ENCODE assay signal across 8 cellular contexts in the genomic region with DNA sequence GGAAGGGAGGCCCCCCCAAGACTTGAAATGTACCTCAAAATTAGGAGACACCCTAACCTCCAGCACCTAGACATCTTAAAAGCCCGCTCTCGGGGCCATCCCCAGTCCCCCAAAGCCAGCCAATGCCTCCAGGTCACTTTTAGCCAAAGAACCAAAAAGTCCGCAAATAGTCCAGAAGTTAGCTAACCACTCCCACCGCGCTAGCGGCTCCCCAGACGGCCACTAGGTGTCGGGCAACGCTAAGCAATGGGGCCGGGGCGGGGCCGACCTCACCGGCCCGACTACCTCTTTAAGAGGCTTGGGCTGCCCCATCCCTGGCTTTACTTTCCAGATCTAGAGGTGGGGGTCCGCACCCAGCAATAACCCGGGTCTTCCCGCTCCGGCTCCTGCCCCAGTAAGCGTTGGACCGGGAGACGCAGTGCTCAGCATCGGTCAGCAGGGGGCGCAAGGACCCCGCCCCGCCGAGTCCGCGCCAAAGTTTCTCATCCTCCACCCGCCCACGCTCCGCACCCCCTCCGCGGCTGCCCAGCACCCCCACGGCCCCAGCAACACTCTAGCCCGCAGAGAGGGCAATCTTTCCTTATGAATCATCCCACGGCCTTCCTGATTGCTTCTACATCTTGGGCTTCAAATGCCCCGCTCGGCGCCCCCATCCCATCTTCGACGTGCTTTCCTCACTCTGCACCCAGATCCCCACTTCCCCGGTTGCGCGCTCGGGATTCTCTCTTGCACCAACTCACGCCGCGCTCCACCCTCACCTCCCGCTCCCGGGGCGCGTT. TPM values are rescaled to one million over a fixed set of nuclear protein-coding genes. Genes with fewer than 3 reads are reported as not detected.
DNase-seq lines count a peak whose midpoint lies in the region; ATAC-seq and TF ChIP-seq lines count a peak whose summit lies in the region.

No MANE protein-coding gene starts in this region.

- DNase-seq in AG09319 (ENCODE audit: extremely low read depth, low read depth), result peak; percentile 68
- DNase-seq in HuH-7 (ENCODE audit: low spot score), result peak; percentile 96
- peak; percentile 55 for DNase-seq in Panc1 (ENCODE audit: low read depth, low spot score)
- DNase-seq in activated T-helper 1 cell treated with Interleukin-2 at 50 U/mL for 16 hours (ENCODE audit: low read depth), result peak; percentile 61
- DNase-seq in fibroblast of lung (ENCODE audit: low read depth in 2 of 2), result peak; percentile 78 to 96
- DNase-seq in naive thymus-derived CD4-positive, alpha-beta T cell, result peak; percentile 66 to 84 (median 78)

- H3K27ac ChIP-seq in Panc1 (ENCODE audit: low read length), result peak overlapping the region; percentile 71; the same call in 1 of the 2 replicates
- H3K27ac ChIP-seq in fibroblast of lung (ENCODE audit: insufficient read depth, low read length), result peak overlapping the region; percentile 99
- peak overlapping the region; percentile 26 for H3K27ac ChIP-seq in naive thymus-derived CD4-positive, alpha-beta T cell (ENCODE audit: low read depth, low read length)

- peak overlapping the region in 7 of 9 donors; percentile 47 to 92 (median 87) for H3K27ac Mint-ChIP-seq in naive thymus-derived CD4-positive, alpha-beta T cell
- no peak overlapping the region for H3K27ac Mint-ChIP-seq in stimulated activated memory B cell treated with anti-CD40 and anti-IgM and Interleukin-4, amounts not matched to agents 10 μg/mL and 1 μg/mL and 100 μg/mL, for 72 hours

- ATAC-seq in GM19035 (IDR thresholded peaks at IDR 0.05; ENCODE audit: unreplicated experiment) (peak; percentile 69), Panc1 (peak; percentile 88)
- peak; percentile 80 for ATAC-seq in naive thymus-derived CD4-positive, alpha-beta T cell
- ATAC-seq in stimulated activated memory B cell treated with anti-CD40 and anti-IgM and Interleukin-4, amounts not matched to agents 10 μg/mL and 1 μg/mL and 100 μg/mL, for 72 hours, result peak; percentile 86

- in situ Hi-C loops in Panc1 (cut with HindIII; ENCODE audit: low pct_unique_long_range_greater_than_20kb, low sequenced_read_pairs), result loop anchor here (10.0 kb wide), 1 partner anchor 54 kb away; no protein-coding TSS in a partner anchor

- H3K36me3 ChIP-seq in Panc1 (ENCODE audit: control insufficient read depth, insufficient read depth, low read length), result no peaks in the 10 kb centered on the region
- H3K36me3 ChIP-seq in fibroblast of lung (ENCODE audit: control insufficient read depth, insufficient read depth, low read length), result peaks cover 31% of the 10 kb centered on the region
- H3K36me3 ChIP-seq in naive thymus-derived CD4-positive, alpha-beta T cell (ENCODE audit: control insufficient read depth in 2 of 3, insufficient read depth in 3 of 3, low read length in 3 of 3), result no peaks in the 10 kb centered on the region

- peaks cover 6% of the 10 kb centered on the region; the same call in 1 of the 2 replicates for H3K27me3 ChIP-seq in Panc1 (ENCODE audit: control insufficient read depth, insufficient read depth, low read length)
- no peaks in the 10 kb centered on the region for H3K27me3 ChIP-seq in fibroblast of lung (ENCODE audit: control insufficient read depth, insufficient read depth, low read length)
- peaks cover 5 to 13% of the 10 kb centered on the region in 2 donors for H3K27me3 ChIP-seq in naive thymus-derived CD4-positive, alpha-beta T cell (ENCODE audit: control insufficient read depth in 2 of 2, insufficient read depth in 2 of 2, low read length in 2 of 2)

- peaks cover 43 to 70% (median 49%) of the 10 kb centered on the region in 5 donors for H3K27me3 Mint-ChIP-seq in naive thymus-derived CD4-positive, alpha-beta T cell
- peaks cover 63% of the 10 kb centered on the region for H3K27me3 Mint-ChIP-seq in stimulated activated memory B cell treated with anti-CD40 and anti-IgM and Interleukin-4, amounts not matched to agents 10 μg/mL and 1 μg/mL and 100 μg/mL, for 72 hours

- H3K9me3 Mint-ChIP-seq in naive thymus-derived CD4-positive, alpha-beta T cell, result peaks cover 0 to 4% (median 0%) of the 10 kb centered on the region in 11 donors
- no peaks in the 10 kb centered on the region for H3K9me3 Mint-ChIP-seq in stimulated activated memory B cell treated with anti-CD40 and anti-IgM and Interleukin-4, amounts not matched to agents 10 μg/mL and 1 μg/mL and 100 μg/mL, for 72 hours

- peaks cover 0 to 3% (median 0%) of the 10 kb centered on the region in 5 donors for H3K36me3 Mint-ChIP-seq in naive thymus-derived CD4-positive, alpha-beta T cell
- H3K36me3 Mint-ChIP-seq in stimulated activated memory B cell treated with anti-CD40 and anti-IgM and Interleukin-4, amounts not matched to agents 10 μg/mL and 1 μg/mL and 100 μg/mL, for 72 hours, result no peaks in the 10 kb centered on the region

- H3K4me1 Mint-ChIP-seq in naive thymus-derived CD4-positive, alpha-beta T cell, result peaks cover 6 to 27% (median 25%) of the 10 kb centered on the region in 7 donors
- H3K4me1 Mint-ChIP-seq in stimulated activated memory B cell treated with anti-CD40 and anti-IgM and Interleukin-4, amounts not matched to agents 10 μg/mL and 1 μg/mL and 100 μg/mL, for 72 hours, result peaks cover 15% of the 10 kb centered on the region

- H3K4me3 ChIP-seq in Panc1 (ENCODE audit: low read depth in 2 of 2, low read length in 2 of 2) (peak overlapping the region; percentile 54 to 75), fibroblast of lung (replicated peaks in 1 of 4; ENCODE audit: control extremely low read depth in 1 of 4, insufficient read depth in 1 of 4, low read depth in 3 of 4, low read length in 4 of 4) (peak overlapping the region; percentile 80 to 100 (median 94))
- peak overlapping the region; percentile 61 for H3K4me3 ChIP-seq in naive thymus-derived CD4-positive, alpha-beta T cell (ENCODE audit: low read length)

- BruUV-seq in Panc1 (replicated peaks; lab: Mats Ljungman, UMichigan), result no TSS peak

- POLR2A ChIA-PET in Panc1 (lab: Charles Lee), result interaction anchor here (0.5 kb wide), 1 partner anchor 97 kb away, joined by 3 read pairs; no protein-coding TSS in a partner anchor
- POLR2A ChIA-PET in naive thymus-derived CD4-positive, alpha-beta T cell (lab: Charles Lee), result interaction anchor here (1.2 kb wide), 1 partner anchor 73 kb away, joined by 5 read pairs; no protein-coding TSS in a partner anchor

- peak; percentile 75 for TF ChIP-seq CTCF in AG09319 (IDR thresholded peaks at IDR 0.05; ENCODE audit: low read depth, low read length)
- TF ChIP-seq CTCF in Panc1 (IDR thresholded peaks at IDR 0.05), result peak; percentile 100
- TF ChIP-seq CTCF in fibroblast of lung (conservative IDR thresholded peaks at IDR 0.05 in 1 of 2, IDR thresholded peaks at IDR 0.05 in 1 of 2; ENCODE audit: low read depth in 1 of 2, low read length in 2 of 2), result peak; percentile 80 to 83

- no peak overlapping the region for H2AFZ ChIP-seq in fibroblast of lung (ENCODE audit: low read length)

- no peaks in the 10 kb centered on the region for H4K20me1 ChIP-seq in fibroblast of lung (ENCODE audit: control insufficient read depth, extremely low read depth, insufficient read depth, low read length)

- peaks cover 11% of the 10 kb centered on the region for H3K4me1 ChIP-seq in Panc1 (ENCODE audit: control insufficient read depth, insufficient read depth, low read length)
- peaks cover 46% of the 10 kb centered on the region for H3K4me1 ChIP-seq in fibroblast of lung (ENCODE audit: control insufficient read depth, extremely low read depth, insufficient read depth, low read length)
- peaks cover 12% of the 10 kb centered on the region in 2 donors for H3K4me1 ChIP-seq in naive thymus-derived CD4-positive, alpha-beta T cell (ENCODE audit: control insufficient read depth in 2 of 2, insufficient read depth in 2 of 2, low read length in 2 of 2)

- H3K4me3 Mint-ChIP-seq in naive thymus-derived CD4-positive, alpha-beta T cell, result peak overlapping the region; percentile 70 to 87 (median 76)
- peak overlapping the region; percentile 68 for H3K4me3 Mint-ChIP-seq in stimulated activated memory B cell treated with anti-CD40 and anti-IgM and Interleukin-4, amounts not matched to agents 10 μg/mL and 1 μg/mL and 100 μg/mL, for 72 hours

- CTCF ChIA-PET in Panc1 (lab: Charles Lee), result interaction anchor here (0.5 to 3.2 kb wide), 36 partner anchors 9 to 350 kb away, joined by 3 to 47 read pairs (median 7); a partner anchor contains a TSS
- CTCF ChIA-PET in naive thymus-derived CD4-positive, alpha-beta T cell (lab: Charles Lee), result interaction anchor here (0.6 to 3.9 kb wide), 25 partner anchors 9 to 1266 kb away, joined by 3 to 60 read pairs (median 3); a partner anchor contains a TSS

- H3K9me3 ChIP-seq in Panc1 (ENCODE audit: control insufficient read depth, insufficient read depth, low read depth, low read length) (no peaks in the 10 kb centered on the region), fibroblast of lung (ENCODE audit: control insufficient read depth, insufficient read depth, low read depth, low read length) (no peaks in the 10 kb centered on the region)
- H3K9me3 ChIP-seq in naive thymus-derived CD4-positive, alpha-beta T cell (ENCODE audit: control insufficient read depth in 2 of 3, low read length in 3 of 3), result no peaks in the 10 kb centered on the region

- peak overlapping the region; percentile 98 for H3K9ac ChIP-seq in fibroblast of lung (ENCODE audit: insufficient read depth, low read length)

- peaks cover 58% of the 10 kb centered on the region for H3K79me2 ChIP-seq in fibroblast of lung (ENCODE audit: control insufficient read depth, insufficient read depth, low read length)

- no peak overlapping the region for H3K4me2 ChIP-seq in fibroblast of lung (ENCODE audit: extremely low read depth, insufficient read depth, low read length)

- intact Hi-C loops in Panc1 (cut with micrococcal nuclease; ENCODE audit: unreplicated experiment), result loop anchor here (1.0 kb wide), 2 partner anchors 73 to 97 kb away; no protein-coding TSS in a partner anchor
- intact Hi-C loops in naive thymus-derived CD4-positive, alpha-beta T cell (cut with micrococcal nuclease), result loop anchor here (1.0 to 2.0 kb wide), 7 partner anchors 73 to 278 kb away; a partner anchor contains a TSS

RNA-seq across cellular contexts. Expression of a gene that starts 0.8 kb away (rescaled TPM):
- total RNA-seq in Panc1 (2021; ENCODE audit: unreplicated experiment) (52.7 TPM), fibroblast of lung (577 and 584 TPM in 2 replicates)
- 67.6 TPM for polyA plus RNA-seq in Panc1 (2012; ENCODE audit: insufficient read length)
- polyA plus RNA-seq in fibroblast of lung, result 541 and 604 TPM in 2 replicates
- polyA plus RNA-seq in fibroblast of lung (2012), result 2,129 and 2,873 TPM in 2 replicates
- polyA minus RNA-seq in fibroblast of lung (ENCODE audit: low replicate concordance), result 7,488 and 12,203 TPM in 2 replicates
- 10 to 100 TPM in 1 of 5 experiments, 1 to 10 TPM in 3, under 1 TPM in 1; 0.36 to 12.6 (median 1.2) TPM for total RNA-seq in naive thymus-derived CD4-positive, alpha-beta T cell
- polyA plus RNA-seq in naive thymus-derived CD4-positive, alpha-beta T cell, result not detected

RNA-seq across cellular contexts. Expression of a gene that starts 34.8 kb away (rescaled TPM):
- total RNA-seq in Panc1 (2021; ENCODE audit: unreplicated experiment) (not detected), fibroblast of lung (4.1 and 4.3 TPM in 2 replicates)
- not detected for polyA plus RNA-seq in Panc1 (2012; ENCODE audit: insufficient read length)
- polyA plus RNA-seq in fibroblast of lung, result 1.4 and 1.6 TPM in 2 replicates
- 5.2 and 8.8 TPM in 2 replicates for polyA plus RNA-seq in fibroblast of lung (2012)
- 1.7 and 5.6 TPM in 2 replicates for polyA minus RNA-seq in fibroblast of lung (ENCODE audit: low replicate concordance)
- under 1 TPM in 1 of 5 experiments, not detected in 4; 0.69 TPM for total RNA-seq in naive thymus-derived CD4-positive, alpha-beta T cell
- not detected for polyA plus RNA-seq in naive thymus-derived CD4-positive, alpha-beta T cell

RNA-seq across cellular contexts. Expression of a gene that starts 50.2 kb away (rescaled TPM):
- total RNA-seq in Panc1 (2021; ENCODE audit: unreplicated experiment), result 114 TPM
- 149 TPM for polyA plus RNA-seq in Panc1 (2012; ENCODE audit: insufficient read length)
- total RNA-seq in fibroblast of lung, result 41.5 and 45.5 TPM in 2 replicates
- polyA plus RNA-seq in fibroblast of lung, result 22.1 and 26.0 TPM in 2 replicates
- 37.9 and 40.6 TPM in 2 replicates for polyA plus RNA-seq in fibroblast of lung (2012)
- polyA minus RNA-seq in fibroblast of lung (ENCODE audit: low replicate concordance), result 25.3 and 28.3 TPM in 2 replicates
- 100 to 1,000 TPM in 2 of 5 experiments, 10 to 100 TPM in 3; 63.1 to 142 (median 69.1) TPM for total RNA-seq in naive thymus-derived CD4-positive, alpha-beta T cell
- under 1 TPM; 0.63 to 0.72 TPM for polyA plus RNA-seq in naive thymus-derived CD4-positive, alpha-beta T cell

Comparison
In these comparisons a context has a peak if more than half of its experiments do, and no peak if none do; other contexts are left out.
1. Peak in every context shown above with its lines: DNase-seq, ATAC-seq, H3K4me3 ChIP-seq and H3K27ac ChIP-seq.
2. H3K27ac ChIP-seq: peak in every context shown above with its lines; median percentile 99 in fibroblast of lung; 71 in Panc1; 26 in naive thymus-derived CD4-positive, alpha-beta T cell.
3. RNA of a gene that starts 0.8 kb away (total RNA-seq): 577 to 584 TPM in fibroblast of lung; 52.7 TPM in Panc1 (single experiment) and 0.36 to 12.6 TPM in naive thymus-derived CD4-positive, alpha-beta T cell; every median in the first group is over 10 times any median in the second.